1 cellular context compared by ENCODE assay signal in the genomic region with DNA sequence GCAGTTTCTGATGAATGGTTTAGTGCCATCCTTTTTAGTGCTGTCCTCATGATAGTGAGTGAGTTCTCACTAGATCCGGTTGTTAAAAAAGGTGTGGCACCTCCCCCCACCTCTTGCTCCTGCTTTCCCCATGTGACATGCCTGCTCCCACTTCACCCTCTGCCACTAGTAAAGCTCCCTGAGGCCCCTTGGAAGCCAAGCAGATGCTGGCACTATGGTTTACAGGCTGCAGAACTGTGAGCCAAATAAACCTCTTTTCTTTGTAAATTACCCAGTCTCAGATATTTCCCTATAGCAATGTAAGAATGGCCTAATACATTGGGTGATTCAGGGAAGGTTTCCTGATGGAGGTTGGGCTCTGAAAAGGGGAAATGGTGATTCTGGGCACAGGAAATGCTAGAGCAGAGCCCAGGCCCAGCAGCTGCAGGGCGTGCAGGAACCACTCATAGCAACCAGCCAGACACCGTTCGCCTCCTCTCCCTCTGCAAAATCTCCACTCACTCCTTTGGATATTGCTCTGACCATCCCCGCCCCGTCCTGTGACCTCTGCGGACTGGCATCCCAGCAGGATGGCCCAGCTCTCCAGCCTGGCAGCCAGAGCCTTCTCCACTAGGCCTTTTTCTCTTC.
TF ChIP-seq lines count a peak whose summit lies in the region.

No MANE protein-coding gene starts in this region.

TF ChIP-seq in HepG2, 621 proteins besides CTCF, POLR2A, EP300 and RAD21:
- TF ChIP-seq, protein P1, sequence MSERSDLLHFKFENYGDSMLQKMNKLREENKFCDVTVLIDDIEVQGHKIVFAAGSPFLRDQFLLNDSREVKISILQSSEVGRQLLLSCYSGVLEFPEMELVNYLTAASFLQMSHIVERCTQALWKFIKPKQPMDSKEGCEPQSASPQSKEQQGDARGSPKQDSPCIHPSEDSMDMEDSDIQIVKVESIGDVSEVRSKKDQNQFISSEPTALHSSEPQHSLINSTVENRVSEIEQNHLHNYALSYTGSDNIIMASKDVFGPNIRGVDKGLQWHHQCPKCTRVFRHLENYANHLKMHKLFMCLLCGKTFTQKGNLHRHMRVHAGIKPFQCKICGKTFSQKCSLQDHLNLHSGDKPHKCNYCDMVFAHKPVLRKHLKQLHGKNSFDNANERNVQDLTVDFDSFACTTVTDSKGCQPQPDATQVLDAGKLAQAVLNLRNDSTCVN (CRISPR knock-in tag; IDR thresholded peaks at IDR 0.05; ENCODE audit: borderline replicate concordance) = no peak
- TF ChIP-seq SALL2 (CRISPR knock-in tag; IDR thresholded peaks at IDR 0.05) (0 out of 2 replicates have a peak, but pooled peaks have one; percentile 24), NAIF1 (CRISPR knock-in tag; IDR thresholded peaks at IDR 0.05; ENCODE audit: borderline replicate concordance) (no peak)
TF ChIP-seq in HepG2: peak in this region for 1.
